19 cellular contexts compared by ENCODE assay signal in the genomic region with DNA sequence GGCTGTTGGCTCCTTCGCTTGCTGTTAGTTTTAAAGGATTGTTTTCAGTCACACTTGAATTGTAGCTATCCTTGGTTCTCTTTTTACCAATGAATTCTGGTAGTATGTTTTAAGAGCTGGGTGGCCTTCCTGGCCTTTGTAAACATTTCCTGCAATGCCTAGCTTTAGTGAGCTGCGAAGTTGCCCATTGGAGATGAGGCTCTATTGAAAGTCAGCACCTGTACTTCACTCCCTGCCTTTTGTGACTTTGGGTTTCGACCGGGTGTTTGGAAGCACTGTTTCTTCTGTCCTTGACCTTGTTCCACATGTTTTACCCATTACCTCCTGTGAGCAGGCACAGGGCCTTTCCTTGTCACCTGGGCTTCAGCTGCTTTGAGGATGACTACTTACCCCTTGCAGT.
DNase-seq lines count a peak whose midpoint lies in the region; ATAC-seq, FAIRE-seq and TF ChIP-seq lines count a peak whose summit lies in the region.
"Had no signal": no experiment of that assay in that cellular context is flagged by ENCODE, and none has a peak within 500 bp of the region (broad histone marks: within the 10 kb centered on the region; RNA-seq: fewer than 3 reads in every experiment).

No MANE protein-coding gene starts in this region.

- H3F3A ChIP-seq in MM.1S (ENCODE audit: insufficient read depth, low read length): no peaks in the 10 kb centered on the region

- H2BK5ac ChIP-seq in H1 (ENCODE audit: low read depth, low read length): no peak overlapping the region

- POLR2A ChIA-PET in HEK293 (lab: Yijun Ruan, JAX) (no interaction called here), H1 (lab: Charles Lee; ENCODE audit: partially characterized antibody) (interaction anchor here (1.0 kb wide), 2 partner anchors 12 to 20 kb away, joined by 3 read pairs; no protein-coding TSS in a partner anchor)

- TF ChIP-seq POLR2A in H1 (IDR thresholded peaks at IDR 0.05; ENCODE audit: control extremely low read depth in 1 of 2, low read depth in 2 of 2, low read length in 2 of 2) (no peak), sigmoid colon (IDR thresholded peaks at IDR 0.05) (no peak)

- no peak for ATAC-seq in CD4-positive, CD25-positive, alpha-beta regulatory T cell (ENCODE audit: low read depth in 2 of 2)
- no peak for ATAC-seq in natural killer cell treated with Interleukin-12 subunit alpha and Interleukin-12 subunit beta and Interleukin-15 and Interleukin-18, amount 100 ng/mL, for 72 hours

- H3K9ac ChIP-seq in H1 (replicated peaks in 1 of 4; ENCODE audit: extremely low read depth in 1 of 4, low read depth in 3 of 4, low read length in 3 of 4) (peak overlapping the region in 1 of 4 experiments; percentile 21; a peak in 1 of 7 replicates), MM.1S (ENCODE audit: low read length) (no peak overlapping the region)

- peaks cover 7% of the 10 kb centered on the region; the same call in 1 of the 2 replicates for H3K79me1 ChIP-seq in H1 (ENCODE audit: low read depth, low read length)

- no peaks in the 10 kb centered on the region for H3K9me2 ChIP-seq in MM.1S (replicated peaks; ENCODE audit: insufficient read depth, low read length)

- no peak for TF ChIP-seq RAD21 in H1 (IDR thresholded peaks at IDR 0.05 in 1 of 2, conservative IDR thresholded peaks at IDR 0.05 in 1 of 2; ENCODE audit: low read depth in 2 of 2, low read length in 2 of 2)

- no peaks in the 10 kb centered on the region for H3K9me3 Mint-ChIP-seq in CD4-positive, CD25-positive, alpha-beta regulatory T cell
- H3K9me3 Mint-ChIP-seq in natural killer cell treated with Interleukin-12 subunit alpha and Interleukin-12 subunit beta and Interleukin-15 and Interleukin-18, amount 100 ng/mL, for 72 hours: no peaks in the 10 kb centered on the region

- no peak for TF ChIP-seq EP300 in H1 (IDR thresholded peaks at IDR 0.05; ENCODE audit: borderline replicate concordance in 1 of 2, low read depth in 2 of 2, low read length in 2 of 2)
- TF ChIP-seq EP300 in sigmoid colon (IDR thresholded peaks at IDR 0.05): no peak

- no peak overlapping the region for H4K5ac ChIP-seq in H1 (ENCODE audit: insufficient read length, low read depth, low read length)

- peaks cover 24% of the 10 kb centered on the region for H3K36me3 Mint-ChIP-seq in CD4-positive, CD25-positive, alpha-beta regulatory T cell
- H3K36me3 Mint-ChIP-seq in natural killer cell treated with Interleukin-12 subunit alpha and Interleukin-12 subunit beta and Interleukin-15 and Interleukin-18, amount 100 ng/mL, for 72 hours: peaks cover 2% of the 10 kb centered on the region

- in situ Hi-C loops in GM13976 (cut with MboI; ENCODE audit: low sequenced_read_pairs, unreplicated experiment): no loop called here

- DNase-seq in CD4-positive, CD25-positive, alpha-beta regulatory T cell: no peak
- DNase-seq in H1 (ENCODE audit: low read depth in 1 of 2, low spot score in 2 of 2): no peak
- DNase-seq in natural killer cell treated with Interleukin-12 subunit alpha and Interleukin-12 subunit beta and Interleukin-15 and Interleukin-18, amount 100 ng/mL, for 72 hours (ENCODE audit: low spot score): no peak
- no peak for DNase-seq in GM13976 (ENCODE audit: low spot score)
- DNase-seq in MM.1S: no peak
- no peak for DNase-seq in ascending aorta (ENCODE audit: low spot score in 2 of 2)
- no peak for DNase-seq in sigmoid colon
- DNase-seq: activated CD4-positive, alpha-beta T cell treated with anti-CD3 and anti-CD28 coated beads for 4 hours; adrenal gland; Calu3; GDM1; H7; lower lobe of right lung; MV-4-11; NCI-H2107; NCI-H69; PC-3; stimulated activated CD4-positive, alpha-beta T cell treated with anti-CD3 and anti-CD28 coated beads, Interleukin-2, amount 100 ng/mL, for 24 hours had no signal

- peaks cover 44% of the 10 kb centered on the region for H3K4me1 ChIP-seq in CD4-positive, CD25-positive, alpha-beta regulatory T cell (ENCODE audit: control insufficient read depth, insufficient read depth, low read length, poor library complexity, severe bottlenecking)
- H3K4me1 ChIP-seq in HEK293 (ENCODE audit: control insufficient read depth, insufficient read depth, low read length) (peaks cover 11% of the 10 kb centered on the region), H1 (replicated peaks in 1 of 4; ENCODE audit: control insufficient read depth in 3 of 4, insufficient read depth in 4 of 4, low read length in 3 of 4) (peaks cover 3 to 14% (median 13%) of the 10 kb centered on the region in 4 experiments; a peak in 5 of 7 replicates), MM.1S (ENCODE audit: low read length) (no peaks in the 10 kb centered on the region), ascending aorta (peaks cover 7 to 14% of the 10 kb centered on the region in 2 donors), sigmoid colon (peaks cover 0 to 58% (median 34%) of the 10 kb centered on the region in 4 donors)

- no peak overlapping the region for H2AFZ ChIP-seq in H1 (ENCODE audit: low read length)
- H2AFZ ChIP-seq in MM.1S (ENCODE audit: low read length): no peak overlapping the region

- H2AK5ac ChIP-seq in H1 (ENCODE audit: low read depth, low read length): no peak overlapping the region

- H2BK12ac ChIP-seq in H1 (ENCODE audit: low read depth, low read length): no peak overlapping the region

- no peak overlapping the region for H2BK120ac ChIP-seq in H1 (replicated peaks; ENCODE audit: low read depth, low read length)

- peaks cover 16% of the 10 kb centered on the region for H3K36me3 ChIP-seq in CD4-positive, CD25-positive, alpha-beta regulatory T cell (ENCODE audit: control insufficient read depth, insufficient read depth, low read length)
- peaks cover 0 to 11% of the 10 kb centered on the region in 2 experiments; a peak in 1 of 3 replicates for H3K36me3 ChIP-seq in HEK293 (ENCODE audit: control insufficient read depth in 2 of 2, insufficient read depth in 1 of 2, low read length in 2 of 2)
- H3K36me3 ChIP-seq in H1 (ENCODE audit: control insufficient read depth in 2 of 4, insufficient read depth in 4 of 4, low read length in 3 of 4): peaks cover 0 to 4% (median 0%) of the 10 kb centered on the region in 4 experiments; a peak in 1 of 8 replicates
- no peaks in the 10 kb centered on the region for H3K36me3 ChIP-seq in MM.1S (replicated peaks; ENCODE audit: insufficient read depth, low read length)
- H3K36me3 ChIP-seq in ascending aorta: no peaks in the 10 kb centered on the region
- no peaks in the 10 kb centered on the region for H3K36me3 ChIP-seq in sigmoid colon
- H3K36me3 ChIP-seq: adrenal gland had no signal

- CTCF ChIA-PET in HEK293 (lab: Yijun Ruan, JAX): no interaction called here
- CTCF ChIA-PET in H1 (lab: Charles Lee; ENCODE audit: partially characterized antibody): no interaction called here

- H3K23me2 ChIP-seq in H1 (ENCODE audit: low read depth, low read length): no peaks in the 10 kb centered on the region

- H4K8ac ChIP-seq in H1 (ENCODE audit: extremely low read depth, insufficient read depth, low read length): no peak overlapping the region

- FAIRE-seq in H1 (lab: Jason Lieb, UNC): no peak

- H3K27ac ChIP-seq in CD4-positive, CD25-positive, alpha-beta regulatory T cell (ENCODE audit: insufficient read depth, low read length, poor library complexity, severe bottlenecking): no peak overlapping the region
- no peak overlapping the region for H3K27ac ChIP-seq in HEK293 (ENCODE audit: extremely low read depth, low read depth, low read length)
- no peak overlapping the region for H3K27ac ChIP-seq in H1 (ENCODE audit: low read depth, low read length)
- no peak overlapping the region for H3K27ac ChIP-seq in MM.1S (ENCODE audit: low read length)
- no peak overlapping the region for H3K27ac ChIP-seq in ascending aorta
- H3K27ac ChIP-seq in sigmoid colon: no peak overlapping the region
- H3K27ac ChIP-seq: lower lobe of right lung had no signal

- intact Hi-C loops in ascending aorta (cut with DNase I) (no loop called here), sigmoid colon (cut with DNase I) (no loop called here)

- no peak overlapping the region for H3K18ac ChIP-seq in H1 (ENCODE audit: extremely low read depth, low read length)

- no peak overlapping the region for H3K4me3 ChIP-seq in CD4-positive, CD25-positive, alpha-beta regulatory T cell (ENCODE audit: low read depth, low read length)
- no peak overlapping the region for H3K4me3 ChIP-seq in HEK293 (ENCODE audit: low read depth, low read length)
- no peak overlapping the region for H3K4me3 ChIP-seq in H1 (ENCODE audit: extremely low read depth in 1 of 4, insufficient read depth in 2 of 4, low read depth in 3 of 4, low read length in 4 of 4)
- no peak overlapping the region for H3K4me3 ChIP-seq in MM.1S (ENCODE audit: low read length)
- H3K4me3 ChIP-seq in ascending aorta: no peak overlapping the region
- no peak overlapping the region for H3K4me3 ChIP-seq in sigmoid colon
- H3K4me3 ChIP-seq: adrenal gland, lower lobe of right lung had no signal

- no peak overlapping the region for H3K23ac ChIP-seq in H1 (ENCODE audit: insufficient read length)

- no peak overlapping the region for H4K91ac ChIP-seq in H1 (replicated peaks; ENCODE audit: insufficient read length, low read length)

- H3K56ac ChIP-seq in H1 (replicated peaks; ENCODE audit: insufficient read length, low read depth, low read length): no peak overlapping the region

- no peak for TF ChIP-seq CTCF in HEK293 (tag by site-specific recombination; IDR thresholded peaks at IDR 0.05)
- TF ChIP-seq CTCF in H1 (IDR thresholded peaks at IDR 0.05; ENCODE audit: control extremely low read depth in 1 of 3, insufficient read depth in 1 of 3, low read depth in 1 of 3, low read length in 3 of 3): no peak
- TF ChIP-seq CTCF in GM13976 (IDR thresholded peaks at IDR 0.05; ENCODE audit: borderline replicate concordance, control extremely low read depth, extremely low read depth, insufficient read depth, missing control alignments): no peak
- TF ChIP-seq CTCF in MM.1S (IDR thresholded peaks at IDR 0.05; ENCODE audit: low read length): no peak
- no peak for TF ChIP-seq CTCF in ascending aorta (IDR thresholded peaks at IDR 0.05)
- TF ChIP-seq CTCF in sigmoid colon (IDR thresholded peaks at IDR 0.05): no peak

- H2BK20ac ChIP-seq in H1 (ENCODE audit: low read length): no peak overlapping the region

- 58% methylated on average over 4 of the region's 4 CpGs; no CpG with 5 or more reads in 1 of the 2 experiments for WGBS in H1 (ENCODE audit: extremely low coverage in 1 of 2, insufficient coverage in 1 of 2, insufficient read length in 1 of 2, insufficient replicate concordance in 2 of 2, low coverage in 1 of 2, low lambda C conversion rate in 2 of 2, missing lambda C conversion rate in 1 of 2), 2 experiments
- 74 to 82% methylated on average over 4 of the region's 4 CpGs for WGBS in sigmoid colon, 2 donors

- H3K4me1 Mint-ChIP-seq in CD4-positive, CD25-positive, alpha-beta regulatory T cell: peaks cover 47 to 67% (median 59%) of the 10 kb centered on the region in 4 donors
- peaks cover 43 to 45% of the 10 kb centered on the region in 2 donors for H3K4me1 Mint-ChIP-seq in natural killer cell treated with Interleukin-12 subunit alpha and Interleukin-12 subunit beta and Interleukin-15 and Interleukin-18, amount 100 ng/mL, for 72 hours (ENCODE audit: low read depth in 2 of 2)

- H3K4ac ChIP-seq in H1 (replicated peaks; ENCODE audit: insufficient read length, low read depth, low read length): no peak overlapping the region

- no peak overlapping the region for H3K14ac ChIP-seq in H1 (ENCODE audit: insufficient read length)

- no peaks in the 10 kb centered on the region for H3K27me3 ChIP-seq in CD4-positive, CD25-positive, alpha-beta regulatory T cell (ENCODE audit: control insufficient read depth, insufficient read depth, low read length)
- H3K27me3 ChIP-seq in H1 (replicated peaks in 1 of 4; ENCODE audit: control insufficient read depth in 3 of 4, extremely low read depth in 1 of 4, insufficient read depth in 3 of 4, low read length in 3 of 4) (no peaks in the 10 kb centered on the region), MM.1S (replicated peaks; ENCODE audit: insufficient read depth, low read length) (no peaks in the 10 kb centered on the region), ascending aorta (no peaks in the 10 kb centered on the region), sigmoid colon (no peaks in the 10 kb centered on the region)
- H3K27me3 ChIP-seq: adrenal gland had no signal

- H3K79me2 ChIP-seq in H1 (ENCODE audit: control insufficient read depth in 1 of 2, insufficient read depth in 2 of 2, low read length in 2 of 2): peaks cover 6 to 95% of the 10 kb centered on the region in 2 experiments
- H3K79me2 ChIP-seq in MM.1S (ENCODE audit: low read length): peaks cover 88% of the 10 kb centered on the region

- H3K27me3 Mint-ChIP-seq in CD4-positive, CD25-positive, alpha-beta regulatory T cell: no peaks in the 10 kb centered on the region
- no peaks in the 10 kb centered on the region for H3K27me3 Mint-ChIP-seq in natural killer cell treated with Interleukin-12 subunit alpha and Interleukin-12 subunit beta and Interleukin-15 and Interleukin-18, amount 100 ng/mL, for 72 hours

- peaks cover 5 to 15% of the 10 kb centered on the region in 2 experiments for H4K20me1 ChIP-seq in H1 (replicated peaks in 1 of 2; ENCODE audit: control insufficient read depth in 1 of 2, insufficient read depth in 2 of 2, low read length in 2 of 2)
- peaks cover 21% of the 10 kb centered on the region for H4K20me1 ChIP-seq in MM.1S (ENCODE audit: insufficient read depth, low read length)

- H3K9me3 ChIP-seq in CD4-positive, CD25-positive, alpha-beta regulatory T cell (ENCODE audit: control insufficient read depth in 2 of 2, low read length in 2 of 2): no peaks in the 10 kb centered on the region
- no peaks in the 10 kb centered on the region for H3K9me3 ChIP-seq in HEK293 (ENCODE audit: control insufficient read depth, insufficient read depth, low read depth, low read length)
- no peaks in the 10 kb centered on the region for H3K9me3 ChIP-seq in H1 (ENCODE audit: insufficient read depth in 2 of 2, low read depth in 1 of 2, low read length in 1 of 2)
- H3K9me3 ChIP-seq in MM.1S (replicated peaks; ENCODE audit: insufficient read depth, low read length): no peaks in the 10 kb centered on the region
- H3K9me3 ChIP-seq in ascending aorta: no peaks in the 10 kb centered on the region
- H3K9me3 ChIP-seq in sigmoid colon: no peaks in the 10 kb centered on the region
- H3K9me3 ChIP-seq: adrenal gland, lower lobe of right lung had no signal

- H3K4me3 Mint-ChIP-seq in CD4-positive, CD25-positive, alpha-beta regulatory T cell: peak overlapping the region in 2 of 4 donors; percentile 38 to 39
- no peak overlapping the region for H3K4me3 Mint-ChIP-seq in natural killer cell treated with Interleukin-12 subunit alpha and Interleukin-12 subunit beta and Interleukin-15 and Interleukin-18, amount 100 ng/mL, for 72 hours

- no peak overlapping the region for H2BK15ac ChIP-seq in H1 (ENCODE audit: low read length)

- H3K4me2 ChIP-seq in H1 (ENCODE audit: insufficient read depth in 1 of 2, low read depth in 2 of 2, low read length in 2 of 2) (peak overlapping the region; percentile 3 to 33; a peak in 2 of 4 replicates), MM.1S (ENCODE audit: low read depth, low read length) (no peak overlapping the region)

- H3K27ac Mint-ChIP-seq in CD4-positive, CD25-positive, alpha-beta regulatory T cell: peak overlapping the region in 2 of 3 donors; percentile 58 to 62
- peak overlapping the region; percentile 49 to 82 for H3K27ac Mint-ChIP-seq in natural killer cell treated with Interleukin-12 subunit alpha and Interleukin-12 subunit beta and Interleukin-15 and Interleukin-18, amount 100 ng/mL, for 72 hours
